ENCODE assay signal across 23 cellular contexts in the genomic region with DNA sequence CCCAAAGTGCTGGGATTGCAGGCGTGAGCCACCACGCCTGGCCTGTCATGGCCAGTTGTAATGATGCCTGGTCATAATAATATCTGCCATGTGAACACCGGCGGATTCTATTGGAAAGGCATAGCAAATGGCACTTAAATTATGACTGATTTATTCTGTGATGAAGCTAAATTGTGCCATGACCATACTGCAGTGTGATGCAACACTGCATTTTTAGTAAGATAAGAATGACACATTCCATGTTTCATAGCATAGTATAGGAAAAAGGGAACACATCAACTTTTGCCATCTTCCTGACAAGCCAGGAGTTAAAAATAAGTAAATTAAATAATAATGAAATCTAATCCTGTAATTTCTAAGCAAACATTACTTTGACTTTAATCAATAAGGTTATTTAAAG.
"Had no signal": no experiment of that assay in that cellular context is flagged by ENCODE, and none has a peak within 500 bp of the region (broad histone marks: within the 10 kb centered on the region; RNA-seq: fewer than 3 reads in every experiment).

No MANE protein-coding gene starts in this region.

- H3K27ac ChIP-seq: Peyer's patch, SJCRH30 had no signal

- H3K4me1 ChIP-seq: Peyer's patch, SJCRH30 had no signal

- DNase-seq: KBM-7, MV-4-11, NCI-H1048, NCI-H1105, NCI-H1417, NCI-H1436 treated with DMSO at 0.1 percent for 48 hours, NCI-H187, NCI-H2029, NCI-H2081 treated with DMSO at 0.1 percent for 48 hours, NCI-H2171, NCI-H226, NCI-H446, NCI-H510A, NCI-H524 treated with DMSO at 0.1 percent for 48 hours, NCI-H69, NCI-H774, PC-3, Peyer's patch, SHP77 treated with DMSO at 0.1 percent for 48 hours, SJCRH30 had no signal

- H3K36me3 ChIP-seq: Peyer's patch, SJCRH30 had no signal

- H3K36me3 Mint-ChIP-seq: IgD-negative memory B cell had no signal

- H3K4me3 Mint-ChIP-seq: IgD-negative memory B cell had no signal

- H3K9me3 ChIP-seq: Peyer's patch, SJCRH30 had no signal

- H3K9me3 Mint-ChIP-seq: IgD-negative memory B cell had no signal

- ATAC-seq: PC-3, Right ventricle myocardium inferior, SK-N-SH treated with all-trans-retinoic acid at 6 μM for 48 hours had no signal

- H3K27me3 ChIP-seq: Peyer's patch, SJCRH30 had no signal

- H3K4me3 ChIP-seq: Peyer's patch, SJCRH30 had no signal

- H3K27ac Mint-ChIP-seq: IgD-negative memory B cell had no signal
